Comparison of ENCODE assay signal across 8 cellular contexts in the genomic region with DNA sequence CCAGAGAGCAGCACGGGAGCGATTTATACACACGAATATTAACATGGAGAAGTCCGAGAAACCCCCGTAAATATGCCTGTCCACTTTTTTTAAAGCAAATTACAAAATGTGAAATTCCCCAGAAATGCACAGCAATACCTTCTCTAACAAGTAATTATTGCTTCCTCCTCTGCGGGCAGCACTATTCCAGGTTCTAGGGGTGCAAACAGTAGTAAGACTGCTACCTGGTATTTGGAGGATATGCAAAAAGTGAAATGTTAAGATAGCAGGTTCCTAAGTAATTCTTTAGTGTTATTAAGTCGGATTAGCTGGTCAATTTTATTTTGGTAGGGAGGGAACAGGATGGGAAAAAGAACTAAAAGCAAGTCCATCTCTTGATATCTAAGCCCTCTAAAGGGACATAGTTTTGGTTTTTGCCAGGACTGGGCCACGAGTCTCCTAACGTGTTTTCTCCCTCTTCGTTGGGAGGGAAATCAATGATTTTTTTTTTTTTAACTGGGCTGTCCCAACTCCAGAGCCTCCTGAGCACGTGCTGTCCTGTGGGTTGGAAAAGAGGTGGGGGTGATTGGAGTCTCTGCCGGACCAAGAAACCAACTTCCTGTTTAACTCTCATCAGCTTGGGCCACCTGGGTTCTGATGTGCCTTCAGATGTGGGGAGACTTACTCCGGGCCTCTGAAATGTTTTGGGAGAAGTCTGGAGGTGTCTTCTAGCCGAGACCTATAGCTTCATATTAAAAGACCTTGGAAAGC. TPM values are rescaled to one million over a fixed set of nuclear protein-coding genes. Genes with fewer than 3 reads are reported as not detected.
DNase-seq lines count a peak whose midpoint lies in the region; ATAC-seq and TF ChIP-seq lines count a peak whose summit lies in the region.

No MANE protein-coding gene starts in this region.

- CTCF ChIA-PET in mammary epithelial cell (lab: Charles Lee; ENCODE audit: low non-redundant PET), result no interaction called here

- peak overlapping the region; percentile 90; the same call in 1 of the 2 replicates for H3K4me3 ChIP-seq in MG63
- H3K4me3 ChIP-seq in mammary epithelial cell (replicated peaks in 1 of 3; ENCODE audit: insufficient read depth in 1 of 3, low read depth in 2 of 3, low read length in 3 of 3), result no peak overlapping the region

- no peaks in the 10 kb centered on the region for H4K20me1 ChIP-seq in mammary epithelial cell (ENCODE audit: insufficient read depth, low read length)

- in situ Hi-C loops in Caki2 (cut with HindIII; ENCODE audit: low pct_unique_long_range_greater_than_20kb, low sequenced_read_pairs), result no loop called here
- in situ Hi-C loops in mammary epithelial cell (cut with MboI; ENCODE audit: low sequenced_read_pairs in 2 of 2), result no loop called here

- peaks cover 10% of the 10 kb centered on the region for H3K4me1 ChIP-seq in mammary epithelial cell (ENCODE audit: insufficient read depth, low read length)

- no peak overlapping the region for H2AFZ ChIP-seq in mammary epithelial cell (ENCODE audit: low read depth, low read length)

- no peaks in the 10 kb centered on the region for H3K27me3 Mint-ChIP-seq in nephron (ENCODE audit: low read depth)

- peak overlapping the region; percentile 76 to 92 (median 84) for H3K27ac Mint-ChIP-seq in nephron

- no peak overlapping the region for H3K9ac ChIP-seq in mammary epithelial cell (ENCODE audit: insufficient read depth, low read length)

- H3K4me3 Mint-ChIP-seq in nephron, result peak overlapping the region; percentile 75 to 87 (median 86)

- ATAC-seq in HG03039 (IDR thresholded peaks at IDR 0.05; ENCODE audit: unreplicated experiment) (no peak), GM19395 (IDR thresholded peaks at IDR 0.05; ENCODE audit: unreplicated experiment) (no peak)

- DNase-seq in Caki2 (ENCODE audit: low read depth), result peak; percentile 61
- DNase-seq in MG63, result no peak
- DNase-seq in mammary epithelial cell, result no peak
- DNase-seq in NCI-H2171 (lab: John Stamatoyannopoulos, UW), result no peak
- DNase-seq in NCI-H345 (lab: John Stamatoyannopoulos, UW), result no peak

- H3K36me3 ChIP-seq in MG63, result peaks cover 30% of the 10 kb centered on the region
- H3K36me3 ChIP-seq in mammary epithelial cell (ENCODE audit: insufficient read depth, low read length), result peaks cover 9% of the 10 kb centered on the region

- H3K4me2 ChIP-seq in mammary epithelial cell (ENCODE audit: insufficient read depth, low read depth, low read length), result peak overlapping the region; percentile 6

- no TSS peak for BruUV-seq in mammary epithelial cell (replicated peaks; lab: Mats Ljungman, UMichigan)

- H3K9me3 ChIP-seq in MG63, result no peaks in the 10 kb centered on the region
- no peaks in the 10 kb centered on the region for H3K9me3 ChIP-seq in mammary epithelial cell (replicated peaks; ENCODE audit: insufficient read depth, low read length)

- H3K27ac ChIP-seq in mammary epithelial cell (ENCODE audit: insufficient read depth, low read depth, low read length), result no peak overlapping the region

- H3K36me3 Mint-ChIP-seq in nephron (ENCODE audit: low read depth), result peaks cover 18% of the 10 kb centered on the region

- intact Hi-C loops in mammary epithelial cell (cut with micrococcal nuclease), result loop anchor here (5.0 to 10.0 kb wide), 2 partner anchors 83 to 465 kb away; partner anchors contain the start of genes EWSR1, RHBDD3 and ZNRF3

- WGBS in mammary epithelial cell (ENCODE audit: low coverage, missing lambda C conversion rate), result 71% methylated on average over 14 of the region's 14 CpGs

- H3K4me1 Mint-ChIP-seq in nephron, result peaks cover 28% of the 10 kb centered on the region

- H3K9me3 Mint-ChIP-seq in nephron, result no peaks in the 10 kb centered on the region

- no peak for TF ChIP-seq CTCF in mammary epithelial cell (conservative IDR thresholded peaks at IDR 0.05 in 1 of 2, IDR thresholded peaks at IDR 0.05 in 1 of 2; ENCODE audit: extremely low read depth in 1 of 2, insufficient read depth in 1 of 2, low read depth in 1 of 2, low read length in 2 of 2)
- no peak for TF ChIP-seq CTCF in nephron (IDR thresholded peaks at IDR 0.05; ENCODE audit: unreplicated experiment in 3 of 3)

- no peaks in the 10 kb centered on the region for H3K27me3 ChIP-seq in MG63
- H3K27me3 ChIP-seq in mammary epithelial cell (ENCODE audit: insufficient read depth, low read length), result no peaks in the 10 kb centered on the region

- H3K79me2 ChIP-seq in mammary epithelial cell (ENCODE audit: insufficient read depth, low read length), result peaks cover 43% of the 10 kb centered on the region

- dilution Hi-C loops in mammary epithelial cell (cut with HindIII; ENCODE audit: low sequenced_read_pairs), result no loop called here

RNA-seq across cellular contexts. Expression of gene XBP1, which starts 1.7 kb away (rescaled TPM):
- 300 and 337 TPM in 2 replicates for total RNA-seq in Caki2 (2014; rRNA removed; shearing (Covaris generic); ENCODE audit: low replicate concordance)
- total RNA-seq in MG63 (2014; rRNA removed; shearing (Covaris generic); ENCODE audit: low replicate concordance), result 222 and 245 TPM in 2 replicates
- 100 to 1,000 TPM; 166 to 224 TPM for total RNA-seq in mammary epithelial cell
- 97.9 TPM for polyA plus RNA-seq in mammary epithelial cell
- polyA minus RNA-seq in mammary epithelial cell, result 133 TPM

RNA-seq across cellular contexts. Expression of gene CCDC117, which starts 29.5 kb away (rescaled TPM):
- total RNA-seq in Caki2 (2014; rRNA removed; shearing (Covaris generic); ENCODE audit: low replicate concordance), result 31.1 and 34.5 TPM in 2 replicates
- total RNA-seq in MG63 (2014; rRNA removed; shearing (Covaris generic); ENCODE audit: low replicate concordance), result 25.4 and 32.4 TPM in 2 replicates
- 10 to 100 TPM; 10.6 to 16.0 TPM for total RNA-seq in mammary epithelial cell
- polyA plus RNA-seq in mammary epithelial cell, result 3.8 TPM
- 9.2 TPM for polyA minus RNA-seq in mammary epithelial cell
